ENCODE assay signal across 16 cellular contexts in genomic region chr3:33758874-33759273, GRCh38. TPM values are rescaled to one million over a fixed set of nuclear protein-coding genes. Genes with fewer than 3 reads are reported as not detected.
DNase-seq lines count a peak whose midpoint lies in the region; ATAC-seq, FAIRE-seq and TF ChIP-seq lines count a peak whose summit lies in the region.
"Had no signal": no experiment of that assay in that cellular context is flagged by ENCODE, and none has a peak within 500 bp of the region (broad histone marks: within the 10 kb centered on the region; RNA-seq: fewer than 3 reads in every experiment).

No MANE protein-coding gene starts in this region.

- H3K4me1 ChIP-seq in K562 (replicated peaks in 1 of 2; ENCODE audit: control insufficient read depth in 2 of 2, insufficient read depth in 2 of 2, low read length in 2 of 2), result no peaks in the 10 kb centered on the region
- H3K4me1 ChIP-seq: right atrium auricular region had no signal

- no peak overlapping the region for H3K4me3 ChIP-seq in K562
- H3K4me3 ChIP-seq: right atrium auricular region had no signal

- peak; percentile 70 for ATAC-seq in K562
- ATAC-seq in HG03442 (IDR thresholded peaks at IDR 0.05; ENCODE audit: unreplicated experiment), result no peak
- ATAC-seq in GM19328 (IDR thresholded peaks at IDR 0.05; ENCODE audit: unreplicated experiment), result no peak
- no peak for ATAC-seq in HG03039 (IDR thresholded peaks at IDR 0.05; ENCODE audit: unreplicated experiment)
- ATAC-seq: activated T-helper 17 cell treated with anti-CD3 and anti-CD28 coated beads, Interleukin-2, amount 50 U/mL, for 72 hours had no signal

- CTCF ChIA-PET in K562 (lab: Yijun Ruan, JAX; ENCODE audit: low intra/inter-chr PET ratio), result no interaction called here

- H3K79me2 ChIP-seq in K562 (ENCODE audit: control insufficient read depth, insufficient read depth, low read length), result no peaks in the 10 kb centered on the region

- 0 out of 2 replicates have a peak overlapping the region, but pooled peaks have one; percentile 4 for H2AFZ ChIP-seq in K562 (ENCODE audit: low read depth, low read length)

- no peaks in the 10 kb centered on the region; the same call in 1 of the 2 replicates for H3K9me3 ChIP-seq in K562 (replicated peaks; ENCODE audit: control insufficient read depth, insufficient read depth, low read depth, low read length)

- TF ChIP-seq POLR2A in K562 (conservative IDR thresholded peaks at IDR 0.05), result no peak

- BruUV-seq in K562 (replicated peaks; lab: Mats Ljungman, UMichigan), result no TSS peak

- H3K9me1 ChIP-seq in K562 (ENCODE audit: control insufficient read depth, insufficient read depth, low read length), result no peaks in the 10 kb centered on the region

- in situ Hi-C loops in K562 (cut with MboI), result no loop called here

- H3K36me3 ChIP-seq in K562 (ENCODE audit: control insufficient read depth, insufficient read depth, low read length), result no peaks in the 10 kb centered on the region
- H3K36me3 ChIP-seq: right atrium auricular region had no signal

- H3K9ac ChIP-seq in K562 (ENCODE audit: insufficient read depth in 1 of 2, low read depth in 2 of 2, low read length in 2 of 2), result no peak overlapping the region

- H4K20me1 ChIP-seq in K562 (replicated peaks; ENCODE audit: control insufficient read depth, insufficient read depth, low read length), result no peaks in the 10 kb centered on the region

- POLR2A ChIA-PET in K562 (lab: Yijun Ruan, JAX), result interaction anchor here (0.7 to 1.3 kb wide), 4 partner anchors 8 to 40 kb away, joined by 3 to 5 read pairs (median 3); partner anchors contain the start of gene PDCD6IP

- 13% methylated on average over 2 of the region's 2 CpGs for WGBS in K562 (ENCODE audit: insufficient coverage, low coverage, missing lambda C conversion rate)

- no peaks in the 10 kb centered on the region for H3K27me3 ChIP-seq in K562 (ENCODE audit: control insufficient read depth in 2 of 2, insufficient read depth in 2 of 2, low read length in 2 of 2)
- H3K27me3 ChIP-seq: right atrium auricular region had no signal

- no peak overlapping the region for H3K4me2 ChIP-seq in K562 (ENCODE audit: insufficient read depth, low read length)

- DNase-seq in AG20443 (ENCODE audit: low spot score) (peak; percentile 40), HK-2 (ENCODE audit: unreplicated experiment) (peak; percentile 6), K562 (ENCODE audit: extremely low read depth in 1 of 4, low spot score in 3 of 4) (no peak), iris pigment epithelial cell (ENCODE audit: low read depth) (peak; percentile 14), NCI-H2196 (lab: John Stamatoyannopoulos, UW; ENCODE audit: unreplicated experiment) (no peak)
- DNase-seq: activated CD4-positive, alpha-beta T cell treated with anti-CD3 and anti-CD28 coated beads, Interleukin-2, amount 10 ng/mL, durations not matched to agents 24 days and 14 days; glutamatergic neuron; NCI-H187 treated with DMSO at 0.1 percent for 48 hours; NK-92 treated with Interleukin-12 subunit alpha and Interleukin-12 subunit beta, amount 100 ng/mL, for 24 hours; occipital lobe had no signal

- H3K27ac ChIP-seq in K562 (ENCODE audit: extremely low read depth, low read depth, low read length), result no peak overlapping the region
- H3K27ac ChIP-seq: right atrium auricular region had no signal

- no peak for TF ChIP-seq CTCF in K562 (IDR thresholded peaks at IDR 0.05 in 2 of 3, conservative IDR thresholded peaks at IDR 0.05 in 1 of 3; ENCODE audit: insufficient read depth in 2 of 3, low read depth in 1 of 3, low read length in 3 of 3)

- peak; percentile 60 for FAIRE-seq in K562 (lab: Jason Lieb, UNC)
- FAIRE-seq: H54 had no signal

- intact Hi-C loops in K562 (cut with micrococcal nuclease), result no loop called here

- no peak for TF ChIP-seq EP300 in K562 (IDR thresholded peaks at IDR 0.05; ENCODE audit: low read length)

- no peak for TF ChIP-seq RAD21 in K562 (CRISPR knock-in tag; conservative IDR thresholded peaks at IDR 0.05 in 1 of 2, IDR thresholded peaks at IDR 0.05 in 1 of 2)

TF ChIP-seq in K562, 482 proteins besides CTCF, POLR2A, EP300 and RAD21 (continues in another document):
- TF ChIP-seq POLR3A (IDR thresholded peaks at IDR 0.05; ENCODE audit: borderline replicate concordance, extremely low read depth, insufficient read depth, insufficient read length) (no peak), USF1 (CRISPR knock-in tag; IDR thresholded peaks at IDR 0.05) (peak; percentile 55; the same call in 1 of the 2 replicates), ZFPM2 (CRISPR knock-in tag; IDR thresholded peaks at IDR 0.05) (no peak), ZNF644 (tag; IDR thresholded peaks at IDR 0.05; ENCODE audit: low read depth) (no peak), PCBP1 (IDR thresholded peaks at IDR 0.05; ENCODE audit: low read depth, low read length, poor library complexity, severe bottlenecking) (no peak), UBTF (IDR thresholded peaks at IDR 0.05; ENCODE audit: borderline replicate concordance in 1 of 2, low read depth in 2 of 2, low read length in 2 of 2) (no peak), SNRNP70 (optimal IDR thresholded peaks at IDR 0.05; ENCODE audit: low read depth, low read length) (no peak), YY1 (IDR thresholded peaks at IDR 0.05; ENCODE audit: borderline replicate concordance in 1 of 3, control insufficient read depth in 1 of 3, extremely low read depth in 1 of 3, insufficient read depth in 3 of 3, insufficient read length in 1 of 3, insufficient replicate concordance in 2 of 3, low read depth in 1 of 3, low read length in 2 of 3) (no peak), FOXJ3 (CRISPR knock-in tag; IDR thresholded peaks at IDR 0.05) (no peak), RBBP5 (IDR thresholded peaks at IDR 0.05; ENCODE audit: borderline replicate concordance, insufficient read depth, low read length, poor library complexity, severe bottlenecking) (no peak)

RNA-seq across cellular contexts. Expression of gene PDCD6IP, which starts 39.6 kb away (rescaled TPM):
- total RNA-seq in K562 (2011; cell fraction: chromatin; rRNA removed; ENCODE audit: low replicate concordance), result 160 and 344 TPM in 2 replicates
- total RNA-seq in K562 (2011; cell fraction: nucleolus; rRNA removed), result 122 and 124 TPM in 2 replicates
- total RNA-seq in K562 (2011; cell fraction: nucleoplasm; rRNA removed), result 160 and 236 TPM in 2 replicates
- total RNA-seq in K562 (2014; rRNA removed), result 118 and 141 TPM in 2 replicates
- total RNA-seq in K562 (2014; rRNA removed; fragmentation: Illumina TruSeq; extraction: Trizol), result 163 and 187 TPM in 2 replicates
- total RNA-seq in K562 (2015; rRNA removed; fragmentation: Illumina TruSeq; extraction: Trizol), result 158 and 168 TPM in 2 replicates
- total RNA-seq in K562 (2021), result 265 and 302 TPM in 2 replicates
- polyA plus RNA-seq in K562 (2011; rRNA removed), result 275 and 299 TPM in 2 replicates
- 109 and 253 TPM in 2 replicates for polyA plus RNA-seq in K562 (2011; cell fraction: cytosol; rRNA removed)
- 419 and 457 TPM in 2 replicates for polyA plus RNA-seq in K562 (2011; cell fraction: nucleus; rRNA removed)
- polyA plus RNA-seq in K562 (2012), result 121 and 225 TPM in 2 replicates
- 90.9 and 107 TPM in 2 replicates for polyA plus RNA-seq in K562 (2014; fragmentation: Illumina TruSeq; extraction: Trizol)
- polyA plus RNA-seq in K562 (2014; fragmentation: Nextera tagmentation; extraction: Ambion mirVana), result 10 to 100 TPM; 40.2 to 57.6 TPM
- 90.5 and 122 TPM in 2 replicates for polyA plus RNA-seq in K562 (2014; rRNA removed)
- 221 and 245 TPM in 2 replicates for polyA minus RNA-seq in K562 (2011; rRNA and poly(A)+ RNA removed)
- 240 and 262 TPM in 2 replicates for polyA minus RNA-seq in K562 (2011; cell fraction: cytosol; rRNA and poly(A)+ RNA removed)
- polyA minus RNA-seq in K562 (2011; cell fraction: nucleus; rRNA and poly(A)+ RNA removed), result 269 and 348 TPM in 2 replicates

RNA-seq across cellular contexts. Expression of gene CLASP2, which starts 40.8 kb away (rescaled TPM):
- 196 and 554 TPM in 2 replicates for total RNA-seq in K562 (2011; cell fraction: chromatin; rRNA removed; ENCODE audit: low replicate concordance)
- 76.7 and 94.2 TPM in 2 replicates for total RNA-seq in K562 (2011; cell fraction: nucleolus; rRNA removed)
- 172 and 229 TPM in 2 replicates for total RNA-seq in K562 (2011; cell fraction: nucleoplasm; rRNA removed)
- 107 and 128 TPM in 2 replicates for total RNA-seq in K562 (2014; rRNA removed)
- total RNA-seq in K562 (2014; rRNA removed; fragmentation: Illumina TruSeq; extraction: Trizol), result 74.4 and 79.8 TPM in 2 replicates
- total RNA-seq in K562 (2015; rRNA removed; fragmentation: Illumina TruSeq; extraction: Trizol), result 69.3 and 71.8 TPM in 2 replicates
- total RNA-seq in K562 (2021), result 83.2 and 93.1 TPM in 2 replicates
- 63.6 and 75.5 TPM in 2 replicates for polyA plus RNA-seq in K562 (2011; rRNA removed)
- polyA plus RNA-seq in K562 (2011; cell fraction: cytosol; rRNA removed), result 36.0 and 42.0 TPM in 2 replicates
- polyA plus RNA-seq in K562 (2011; cell fraction: nucleus; rRNA removed), result 93.2 and 98.6 TPM in 2 replicates
- polyA plus RNA-seq in K562 (2012), result 24.7 and 26.9 TPM in 2 replicates
- polyA plus RNA-seq in K562 (2014; fragmentation: Illumina TruSeq; extraction: Trizol), result 52.3 and 67.3 TPM in 2 replicates
- 10 to 100 TPM; 13.5 to 17.4 TPM for polyA plus RNA-seq in K562 (2014; fragmentation: Nextera tagmentation; extraction: Ambion mirVana)
- 29.9 and 52.6 TPM in 2 replicates for polyA plus RNA-seq in K562 (2014; rRNA removed)
- 286 and 297 TPM in 2 replicates for polyA minus RNA-seq in K562 (2011; rRNA and poly(A)+ RNA removed)
- polyA minus RNA-seq in K562 (2011; cell fraction: cytosol; rRNA and poly(A)+ RNA removed), result 70.4 and 88.8 TPM in 2 replicates
- polyA minus RNA-seq in K562 (2011; cell fraction: nucleus; rRNA and poly(A)+ RNA removed), result 160 and 275 TPM in 2 replicates

Comparison
In these comparisons a context has a peak if more than half of its experiments do, and no peak if none do; other contexts are left out.
1. DNase-seq: peak in AG20443 (single experiment), HK-2 (single experiment) and iris pigment epithelial cell (single experiment); none in K562 (0 of 4) and NCI-H2196 (single experiment).